Comparison of ENCODE assay signal across 8 cellular contexts in genomic region chr9:127780126-127780885, GRCh38. TPM values are rescaled to one million over a fixed set of nuclear protein-coding genes. Genes with fewer than 3 reads are reported as not detected.
DNase-seq lines count a peak whose midpoint lies in the region; ATAC-seq and TF ChIP-seq lines count a peak whose summit lies in the region.

No MANE protein-coding gene starts in this region.

- H3K9me2 ChIP-seq in SK-N-SH: no peaks in the 10 kb centered on the region

- H3K79me2 ChIP-seq in SK-N-SH (ENCODE audit: insufficient read depth): no peaks in the 10 kb centered on the region

- TF ChIP-seq EP300 in SK-N-SH (IDR thresholded peaks at IDR 0.05; ENCODE audit: borderline replicate concordance in 1 of 2, low read depth in 1 of 2, low read length in 1 of 2): no peak

- H3K9ac ChIP-seq in SK-N-SH (no peak overlapping the region), NT2/D1 (ENCODE audit: insufficient read length, low read depth) (peak overlapping the region; percentile 58)

- no peak for ATAC-seq in SK-N-SH treated with all-trans-retinoic acid at 6 μM for 48 hours
- no peak for ATAC-seq in central memory CD8-positive, alpha-beta T cell (replicated peaks; ENCODE audit: extremely low read depth, poor library complexity, severe bottlenecking)
- no peak for ATAC-seq in HG03135 (IDR thresholded peaks at IDR 0.05; ENCODE audit: unreplicated experiment)
- ATAC-seq in HG03159 (IDR thresholded peaks at IDR 0.05; ENCODE audit: unreplicated experiment): no peak
- ATAC-seq in HG02571 (IDR thresholded peaks at IDR 0.05; ENCODE audit: unreplicated experiment): no peak

- H3K4me3 ChIP-seq in SK-N-SH (ENCODE audit: low read depth in 2 of 2, low read length in 1 of 2) (no peak overlapping the region), NT2/D1 (ENCODE audit: insufficient read length, low read depth) (no peak overlapping the region)

- H3K27me3 Mint-ChIP-seq in central memory CD8-positive, alpha-beta T cell: no peaks in the 10 kb centered on the region

- H3K4me1 Mint-ChIP-seq in central memory CD8-positive, alpha-beta T cell: peaks cover 61% of the 10 kb centered on the region

- H3K9me3 ChIP-seq in SK-N-SH (no peaks in the 10 kb centered on the region), NT2/D1 (ENCODE audit: insufficient read depth, low read length) (no peaks in the 10 kb centered on the region)

- no peaks in the 10 kb centered on the region for H3F3A ChIP-seq in SK-N-SH (replicated peaks; ENCODE audit: insufficient read depth)

- no peak overlapping the region for H3K27ac ChIP-seq in SK-N-SH (ENCODE audit: low read depth in 2 of 2, low read length in 1 of 2)

- peaks cover 0 to 21% of the 10 kb centered on the region in 2 experiments; a peak in 1 of 4 replicates for H3K4me1 ChIP-seq in SK-N-SH (ENCODE audit: control insufficient read depth in 1 of 2, insufficient read depth in 2 of 2, low read depth in 1 of 2, low read length in 1 of 2)
- H3K4me1 ChIP-seq in NT2/D1 (ENCODE audit: insufficient read depth, insufficient read length): peaks cover 34% of the 10 kb centered on the region

- TF ChIP-seq CTCF in SK-N-SH (IDR thresholded peaks at IDR 0.05): no peak

- CTCF ChIA-PET in SK-N-SH (lab: Yijun Ruan, JAX): interaction anchor here (0.9 to 4.5 kb wide), 5 partner anchors 13 to 191 kb away, joined by 3 to 23 read pairs (median 7); partner anchors contain the start of gene TOR2A

- no peak for TF ChIP-seq RAD21 in SK-N-SH (IDR thresholded peaks at IDR 0.05; ENCODE audit: low read length)

- H3K9me3 Mint-ChIP-seq in central memory CD8-positive, alpha-beta T cell: no peaks in the 10 kb centered on the region

- peaks cover 29% of the 10 kb centered on the region for H3K36me3 Mint-ChIP-seq in central memory CD8-positive, alpha-beta T cell (ENCODE audit: insufficient read depth)

- peak overlapping the region; percentile 96 for H3K4me3 Mint-ChIP-seq in central memory CD8-positive, alpha-beta T cell

- no peak overlapping the region for H3K4me2 ChIP-seq in SK-N-SH

- no peak overlapping the region for H2AFZ ChIP-seq in SK-N-SH (ENCODE audit: low read depth)

- H3K36me3 ChIP-seq in SK-N-SH (replicated peaks in 1 of 2; ENCODE audit: control insufficient read depth in 1 of 2, insufficient read depth in 2 of 2, low read length in 1 of 2) (no peaks in the 10 kb centered on the region), NT2/D1 (ENCODE audit: insufficient read depth, insufficient read length, low read length) (no peaks in the 10 kb centered on the region)

- H3K27me3 ChIP-seq in SK-N-SH (ENCODE audit: insufficient read depth) (no peaks in the 10 kb centered on the region), NT2/D1 (ENCODE audit: insufficient read depth, insufficient read length) (no peaks in the 10 kb centered on the region)

- DNase-seq in SK-N-SH (peak; percentile 56), NT2/D1 (ENCODE audit: low read depth, low spot score) (no peak), nucleus accumbens (lab: John Stamatoyannopoulos, UW) (peak in 35 of 56 donors; percentile 7 to 71 (median 43))
- DNase-seq in central memory CD8-positive, alpha-beta T cell (ENCODE audit: low spot score in 2 of 2): no peak

- 57% methylated on average over 8 of the region's 20 CpGs for WGBS in SK-N-SH (ENCODE audit: low lambda C conversion rate)

- no peaks in the 10 kb centered on the region for H4K20me1 ChIP-seq in SK-N-SH (ENCODE audit: insufficient read depth)

- peak overlapping the region; percentile 95 for H3K27ac Mint-ChIP-seq in central memory CD8-positive, alpha-beta T cell (ENCODE audit: low read depth)

- POLR2A ChIA-PET in SK-N-SH (lab: Yijun Ruan, JAX): interaction anchor here (1.2 kb wide), 1 partner anchor 24 kb away, joined by 3 read pairs; no protein-coding TSS in a partner anchor

TF ChIP-seq in SK-N-SH, 30 proteins besides CTCF, POLR2A, EP300 and RAD21 (continues in another document):
- TF ChIP-seq RXRA (IDR thresholded peaks at IDR 0.05; ENCODE audit: borderline replicate concordance, low read depth) (no peak), JUND (IDR thresholded peaks at IDR 0.05) (no peak), EZH2phosphoT487 (IDR thresholded peaks at IDR 0.05; ENCODE audit: borderline replicate concordance, low read depth) (no peak), GATA2 (CRISPR knock-in tag; IDR thresholded peaks at IDR 0.05) (peak; percentile 73), USF2 (IDR thresholded peaks at IDR 0.05; ENCODE audit: borderline replicate concordance, low read depth, low read length) (no peak), USF1 (IDR thresholded peaks at IDR 0.05; ENCODE audit: borderline replicate concordance, low read depth) (no peak)

TF ChIP-seq in SK-N-SH treated with all-trans-retinoic acid at 6 μM for 48 hours, 23 proteins besides CTCF, POLR2A, EP300 and RAD21 (continues in another document):
- TF ChIP-seq ESRRG (CRISPR knock-in tag; IDR thresholded peaks at IDR 0.05) (no peak), ZNF70 (CRISPR knock-in tag; IDR thresholded peaks at IDR 0.05) (no peak), ZNF8 (CRISPR knock-in tag; IDR thresholded peaks at IDR 0.05) (no peak), GLIS3 (CRISPR knock-in tag; IDR thresholded peaks at IDR 0.05) (no peak), RARB (CRISPR knock-in tag; IDR thresholded peaks at IDR 0.05) (no peak), ZNF565 (CRISPR knock-in tag; conservative IDR thresholded peaks at IDR 0.05; ENCODE audit: low read depth) (no peak), POU6F1 (CRISPR knock-in tag; IDR thresholded peaks at IDR 0.05; ENCODE audit: borderline replicate concordance, low read depth) (no peak), OSR1 (CRISPR knock-in tag; IDR thresholded peaks at IDR 0.05) (no peak), PPARA (CRISPR knock-in tag; IDR thresholded peaks at IDR 0.05; ENCODE audit: borderline replicate concordance) (no peak), TCF4 (CRISPR knock-in tag; IDR thresholded peaks at IDR 0.05; ENCODE audit: borderline replicate concordance) (no peak), ZC3H10 (CRISPR knock-in tag; IDR thresholded peaks at IDR 0.05) (no peak), CSRNP3 (CRISPR knock-in tag; IDR thresholded peaks at IDR 0.05) (no peak), TSHZ2 (CRISPR knock-in tag; IDR thresholded peaks at IDR 0.05) (no peak)

RNA-seq across cellular contexts. Expression of gene SH2D3C, which starts 1.8 kb away (rescaled TPM):
- 0.15 and 0.52 TPM in 2 replicates for polyA plus RNA-seq in SK-N-SH (2012; rRNA removed)
- 0.14 and 0.34 TPM in 2 replicates for polyA plus RNA-seq in SK-N-SH (2012; cell fraction: cytosol; rRNA removed)
- polyA plus RNA-seq in SK-N-SH (2012; cell fraction: nucleus; rRNA removed): 0.30 and 0.31 TPM in 2 replicates

RNA-seq across cellular contexts. Expression of gene CDK9, which starts 5.5 kb away (rescaled TPM):
- polyA plus RNA-seq in SK-N-SH (2012; rRNA removed): 82.7 and 108 TPM in 2 replicates
- polyA plus RNA-seq in SK-N-SH (2012; cell fraction: cytosol; rRNA removed): 55.0 and 77.8 TPM in 2 replicates
- 210 and 240 TPM in 2 replicates for polyA plus RNA-seq in SK-N-SH (2012; cell fraction: nucleus; rRNA removed)

RNA-seq across cellular contexts. Expression of gene FPGS, which starts 22.4 kb away (rescaled TPM):
- polyA plus RNA-seq in SK-N-SH (2012; rRNA removed): 82.3 and 82.7 TPM in 2 replicates
- 32.6 and 51.9 TPM in 2 replicates for polyA plus RNA-seq in SK-N-SH (2012; cell fraction: cytosol; rRNA removed)
- 183 and 238 TPM in 2 replicates for polyA plus RNA-seq in SK-N-SH (2012; cell fraction: nucleus; rRNA removed)

RNA-seq across cellular contexts. Expression of gene TOR2A, which starts 45.2 kb away (rescaled TPM):
- 11.9 and 17.2 TPM in 2 replicates for polyA plus RNA-seq in SK-N-SH (2012; rRNA removed)
- polyA plus RNA-seq in SK-N-SH (2012; cell fraction: cytosol; rRNA removed): 6.0 and 11.0 TPM in 2 replicates
- polyA plus RNA-seq in SK-N-SH (2012; cell fraction: nucleus; rRNA removed): 18.8 and 19.8 TPM in 2 replicates

Comparison
In these comparisons a context has a peak if more than half of its experiments do, and no peak if none do; other contexts are left out.
1. DNase-seq: peak in SK-N-SH (single experiment) and nucleus accumbens (35 of 56); none in NT2/D1 (single experiment) and central memory CD8-positive, alpha-beta T cell (0 of 2).